In genomic region chr10:43671659-43672555, GRCh38 we compare ENCODE assay signal across 8 cellular contexts. TPM values are rescaled to one million over a fixed set of nuclear protein-coding genes. Genes with fewer than 3 reads are reported as not detected.
A peak's percentile ranks its signal among the peaks of the same experiment; 100 is the strongest.
DNase-seq lines count a peak whose midpoint lies in the region; ATAC-seq and TF ChIP-seq lines count a peak whose summit lies in the region.

No MANE protein-coding gene starts in this region.

- no peaks in the 10 kb centered on the region for H3K79me2 ChIP-seq in DOHH2 (ENCODE audit: control insufficient read depth, low read length)

- peak; percentile 26 for DNase-seq in MV-4-11 (lab: John Stamatoyannopoulos, UW)
- peak; percentile 19 for DNase-seq in UCSD-AML1 (lab: John Stamatoyannopoulos, UW; ENCODE audit: unreplicated experiment)
- peak; percentile 65 to 69 for DNase-seq in dermis microvascular lymphatic vessel endothelial cell (ENCODE audit: low read depth in 2 of 2)
- DNase-seq in suprapubic skin (ENCODE audit: low spot score in 2 of 2): no peak

- H3K4me3 ChIP-seq in DOHH2 (ENCODE audit: low read length) (no peak overlapping the region), liver (ENCODE audit: low read depth in 1 of 3, low read length in 3 of 3) (no peak overlapping the region), suprapubic skin (no peak overlapping the region)

- H3K9me2 ChIP-seq in DOHH2 (replicated peaks; ENCODE audit: control insufficient read depth, low read length): no peaks in the 10 kb centered on the region

- H3K27ac ChIP-seq in DOHH2 (ENCODE audit: low read depth, low read length): no peak overlapping the region
- no peak overlapping the region for H3K27ac ChIP-seq in liver (ENCODE audit: low read depth in 1 of 2, low read length in 2 of 2)
- no peak overlapping the region for H3K27ac ChIP-seq in suprapubic skin

- H3F3A ChIP-seq in DOHH2 (ENCODE audit: control insufficient read depth, insufficient read depth): no peaks in the 10 kb centered on the region

- H3K9ac ChIP-seq in liver (ENCODE audit: low read depth in 1 of 2, low read length in 2 of 2): no peak overlapping the region

- WGBS in liver: 48% methylated on average over 18 of the region's 18 CpGs
- 46% methylated on average over 18 of the region's 18 CpGs for WGBS in suprapubic skin

- TF ChIP-seq EP300 in suprapubic skin (IDR thresholded peaks at IDR 0.05): no peak

- H4K20me1 ChIP-seq in DOHH2 (ENCODE audit: control insufficient read depth, insufficient read depth, low read depth, low read length): no peaks in the 10 kb centered on the region; the same call in 1 of the 2 replicates

- no peak overlapping the region for H3K4me2 ChIP-seq in DOHH2 (ENCODE audit: low read length)

- TF ChIP-seq RAD21 in liver (IDR thresholded peaks at IDR 0.05): peak; percentile 95 to 97

- TF ChIP-seq POLR2A in suprapubic skin (IDR thresholded peaks at IDR 0.05): no peak

- H3K27me3 ChIP-seq in DOHH2 (ENCODE audit: control insufficient read depth, low read length) (peaks cover 3% of the 10 kb centered on the region; the same call in 1 of the 2 replicates), liver (ENCODE audit: control insufficient read depth in 4 of 4, insufficient read depth in 4 of 4, low read length in 3 of 4) (peaks cover 0 to 11% (median under 1%) of the 10 kb centered on the region in 4 donors), suprapubic skin (peaks cover 34% of the 10 kb centered on the region)

- H3K4me1 ChIP-seq in DOHH2 (ENCODE audit: control insufficient read depth, low read length) (no peaks in the 10 kb centered on the region), liver (ENCODE audit: control insufficient read depth in 4 of 4, insufficient read depth in 4 of 4, low read length in 3 of 4) (peaks cover 0 to 3% (median 0%) of the 10 kb centered on the region in 4 donors), suprapubic skin (peaks cover 6% of the 10 kb centered on the region)

- ATAC-seq in GM21723 (IDR thresholded peaks at IDR 0.05; ENCODE audit: unreplicated experiment) (peak; percentile 70), HG02763 (IDR thresholded peaks at IDR 0.05; ENCODE audit: unreplicated experiment) (no peak)

- H3K9me3 ChIP-seq in DOHH2 (ENCODE audit: control insufficient read depth, insufficient read depth, low read length) (no peaks in the 10 kb centered on the region), liver (ENCODE audit: control insufficient read depth in 4 of 4, low read length in 3 of 4) (no peaks in the 10 kb centered on the region), suprapubic skin (no peaks in the 10 kb centered on the region)

- H3K36me3 ChIP-seq in DOHH2 (ENCODE audit: control insufficient read depth, low read length): no peaks in the 10 kb centered on the region
- no peaks in the 10 kb centered on the region for H3K36me3 ChIP-seq in liver (ENCODE audit: control insufficient read depth in 4 of 4, insufficient read depth in 3 of 4, low read depth in 1 of 4, low read length in 3 of 4)
- H3K36me3 ChIP-seq in suprapubic skin: no peaks in the 10 kb centered on the region

- peak; percentile 74 for TF ChIP-seq CTCF in DOHH2 (IDR thresholded peaks at IDR 0.05; ENCODE audit: low read depth, low read length, poor library complexity, severe bottlenecking)
- TF ChIP-seq CTCF in liver (IDR thresholded peaks at IDR 0.05; ENCODE audit: low read depth, low read length, missing input control): peak; percentile 89
- TF ChIP-seq CTCF in suprapubic skin (IDR thresholded peaks at IDR 0.05): peak; percentile 65 to 78

TF ChIP-seq in liver, 16 proteins besides CTCF, POLR2A, EP300 and RAD21:
- TF ChIP-seq RXRA (IDR thresholded peaks at IDR 0.05): peak; percentile 46 to 53
- TF ChIP-seq TAF1 (conservative IDR thresholded peaks at IDR 0.05): no peak
- TF ChIP-seq NR2F2 (IDR thresholded peaks at IDR 0.05): peak; percentile 92

RNA-seq across cellular contexts. Expression of gene ZNF32, which starts 23.2 kb away (rescaled TPM):
- total RNA-seq in dermis microvascular lymphatic vessel endothelial cell (16.3 and 23.4 TPM in 2 replicates), liver (10 to 100 TPM in 1 of 2 donors, 1 to 10 TPM in 1; 6.5 to 11.9 TPM), suprapubic skin (10 to 100 TPM; 24.9 to 45.4 (median 36.8) TPM)
- polyA plus RNA-seq in liver: 10 to 100 TPM; 13.1 to 19.9 TPM

Comparison
In these comparisons a context has a peak if more than half of its experiments do, and no peak if none do; other contexts are left out.
1. DNase-seq: peak in MV-4-11 (single experiment), UCSD-AML1 (single experiment) and dermis microvascular lymphatic vessel endothelial cell (2 of 2); none in suprapubic skin (0 of 2).
2. Peak in every context shown above with its lines, with median percentiles within 50 percentile points of each other: CTCF ChIP-seq.